In genomic region chr17:81228420-81228819, GRCh38 we compare ENCODE assay signal across 18 cellular contexts. TPM values are rescaled to one million over a fixed set of nuclear protein-coding genes. Genes with fewer than 3 reads are reported as not detected.
DNase-seq lines count a peak whose midpoint lies in the region; ATAC-seq and TF ChIP-seq lines count a peak whose summit lies in the region.
"Had no signal": no experiment of that assay in that cellular context is flagged by ENCODE, and none has a peak within 500 bp of the region (broad histone marks: within the 10 kb centered on the region; RNA-seq: fewer than 3 reads in every experiment).

No MANE protein-coding gene starts in this region.

- H3K4me1 ChIP-seq in naive thymus-derived CD4-positive, alpha-beta T cell (ENCODE audit: control insufficient read depth in 2 of 2, insufficient read depth in 2 of 2, low read length in 2 of 2): peaks cover 3 to 4% of the 10 kb centered on the region in 2 donors

- no peak overlapping the region for H3K27ac Mint-ChIP-seq in naive thymus-derived CD4-positive, alpha-beta T cell
- H3K27ac Mint-ChIP-seq in activated CD4-positive, alpha-beta memory T cell treated with anti-CD3 and anti-CD28 coated beads, Interleukin-2, amount 10 ng/mL, durations not matched to agents 7 days and 5 days: no peak overlapping the region
- H3K27ac Mint-ChIP-seq: activated CD8-positive, alpha-beta T cell treated with anti-CD3 and anti-CD28 coated beads for 36 hours; brain had no signal

- H3K4me3 Mint-ChIP-seq in naive thymus-derived CD4-positive, alpha-beta T cell: no peak overlapping the region
- H3K4me3 Mint-ChIP-seq in activated CD4-positive, alpha-beta memory T cell treated with anti-CD3 and anti-CD28 coated beads, Interleukin-2, amount 10 ng/mL, durations not matched to agents 7 days and 5 days: no peak overlapping the region
- H3K4me3 Mint-ChIP-seq: activated CD8-positive, alpha-beta T cell treated with anti-CD3 and anti-CD28 coated beads for 36 hours had no signal

- no peaks in the 10 kb centered on the region for H3K9me3 Mint-ChIP-seq in naive thymus-derived CD4-positive, alpha-beta T cell
- H3K9me3 Mint-ChIP-seq in activated CD4-positive, alpha-beta memory T cell treated with anti-CD3 and anti-CD28 coated beads, Interleukin-2, amount 10 ng/mL, durations not matched to agents 7 days and 5 days: peaks cover 3% of the 10 kb centered on the region
- H3K9me3 Mint-ChIP-seq: activated CD8-positive, alpha-beta T cell treated with anti-CD3 and anti-CD28 coated beads for 36 hours had no signal

- intact Hi-C loops in naive thymus-derived CD4-positive, alpha-beta T cell (cut with micrococcal nuclease): loop anchor here in 1 of 2 donors (10.0 kb wide), 2 partner anchors 964 to 1084 kb away; partner anchors contain the start of genes EIF4A3 and RNF213

- H3K36me3 Mint-ChIP-seq in naive thymus-derived CD4-positive, alpha-beta T cell: peaks cover 9 to 21% (median 14%) of the 10 kb centered on the region in 5 donors
- H3K36me3 Mint-ChIP-seq in activated CD4-positive, alpha-beta memory T cell treated with anti-CD3 and anti-CD28 coated beads, Interleukin-2, amount 10 ng/mL, durations not matched to agents 7 days and 5 days (ENCODE audit: low read depth): peaks cover 25% of the 10 kb centered on the region

- H3K27me3 Mint-ChIP-seq in naive thymus-derived CD4-positive, alpha-beta T cell: peaks cover 0 to 8% (median 0%) of the 10 kb centered on the region in 5 donors
- peaks cover 3% of the 10 kb centered on the region for H3K27me3 Mint-ChIP-seq in activated CD4-positive, alpha-beta memory T cell treated with anti-CD3 and anti-CD28 coated beads, Interleukin-2, amount 10 ng/mL, durations not matched to agents 7 days and 5 days
- H3K27me3 Mint-ChIP-seq: activated CD8-positive, alpha-beta T cell treated with anti-CD3 and anti-CD28 coated beads for 36 hours; brain had no signal

- DNase-seq in GM12865 (ENCODE audit: low read depth): peak; percentile 63
- DNase-seq in UCSD-AML1 (lab: John Stamatoyannopoulos, UW; ENCODE audit: unreplicated experiment): peak; percentile 45
- no peak for DNase-seq in naive thymus-derived CD4-positive, alpha-beta T cell
- DNase-seq in activated CD4-positive, alpha-beta memory T cell treated with anti-CD3 and anti-CD28 coated beads, Interleukin-2, amount 10 ng/mL, durations not matched to agents 7 days and 5 days: no peak
- DNase-seq in activated gamma-delta T cell (lab: John Stamatoyannopoulos, UW): no peak
- DNase-seq: activated CD8-positive, alpha-beta T cell treated with anti-CD3 and anti-CD28 coated beads for 36 hours; activated naive CD4-positive, alpha-beta T cell; effector CD8-positive, alpha-beta T cell; NCI-H1092; NCI-H226; stimulated activated CD4-positive, alpha-beta T cell treated with anti-CD3 and anti-CD28 coated beads, Interleukin-4, amount 100 ng/mL, for 4 hours; stimulated activated naive CD8-positive, alpha-beta T cell treated with anti-CD3 and anti-CD28 coated beads, Interleukin-15, Interleukin-2, amounts not matched to agents 100 U/mL and 50 U/mL, for 24 hours had no signal

- peaks cover 10 to 28% (median 15%) of the 10 kb centered on the region in 7 donors for H3K4me1 Mint-ChIP-seq in naive thymus-derived CD4-positive, alpha-beta T cell
- peaks cover 15% of the 10 kb centered on the region for H3K4me1 Mint-ChIP-seq in activated CD4-positive, alpha-beta memory T cell treated with anti-CD3 and anti-CD28 coated beads, Interleukin-2, amount 10 ng/mL, durations not matched to agents 7 days and 5 days

- TF ChIP-seq CTCF in GM12865 (IDR thresholded peaks at IDR 0.05; ENCODE audit: insufficient read depth, low read depth, low read length, missing control alignments): no peak

- H3K9me3 ChIP-seq in naive thymus-derived CD4-positive, alpha-beta T cell (ENCODE audit: control insufficient read depth in 2 of 3, low read length in 3 of 3): no peaks in the 10 kb centered on the region

- POLR2A ChIA-PET in naive thymus-derived CD4-positive, alpha-beta T cell (lab: Charles Lee): no interaction called here
- POLR2A ChIA-PET in activated CD4-positive, alpha-beta memory T cell treated with anti-CD3 and anti-CD28 coated beads, Interleukin-2, amount 10 ng/mL, durations not matched to agents 7 days and 5 days (lab: Charles Lee): interaction anchor here (0.7 to 0.9 kb wide), 2 partner anchors 11 to 14 kb away, joined by 3 read pairs; partner anchors contain the start of genes NDUFAF8 and TEPSIN

- ATAC-seq in HG03175 (IDR thresholded peaks at IDR 0.05; ENCODE audit: unreplicated experiment): peak; percentile 63
- ATAC-seq in naive thymus-derived CD4-positive, alpha-beta T cell: peak; percentile 51
- ATAC-seq in GM21528 (IDR thresholded peaks at IDR 0.05; ENCODE audit: low FRiP score, unreplicated experiment): no peak
- ATAC-seq in HG03432 (IDR thresholded peaks at IDR 0.05; ENCODE audit: unreplicated experiment): no peak
- ATAC-seq: activated CD8-positive, alpha-beta T cell treated with anti-CD3 and anti-CD28 coated beads for 36 hours; Panc1; stimulated activated naive CD8-positive, alpha-beta T cell treated with anti-CD3 and anti-CD28 coated beads, Interleukin-15, Interleukin-2, amounts not matched to agents 100 U/mL and 50 U/mL, for 24 hours had no signal

- H3K4me3 ChIP-seq in GM12865 (ENCODE audit: low read depth, low read length): no peak overlapping the region
- no peak overlapping the region for H3K4me3 ChIP-seq in naive thymus-derived CD4-positive, alpha-beta T cell (ENCODE audit: low read length)
- H3K4me3 ChIP-seq: BLaER1 had no signal

- no peak overlapping the region for H3K27ac ChIP-seq in naive thymus-derived CD4-positive, alpha-beta T cell (ENCODE audit: low read depth, low read length)
- H3K27ac ChIP-seq: BLaER1 had no signal

- CTCF ChIA-PET in naive thymus-derived CD4-positive, alpha-beta T cell (lab: Charles Lee): no interaction called here
- CTCF ChIA-PET in activated CD4-positive, alpha-beta memory T cell treated with anti-CD3 and anti-CD28 coated beads, Interleukin-2, amount 10 ng/mL, durations not matched to agents 7 days and 5 days (lab: Charles Lee): no interaction called here

- no peaks in the 10 kb centered on the region for H3K27me3 ChIP-seq in naive thymus-derived CD4-positive, alpha-beta T cell (ENCODE audit: control insufficient read depth in 2 of 2, insufficient read depth in 2 of 2, low read length in 2 of 2)
- H3K27me3 ChIP-seq: BLaER1 had no signal

- H3K36me3 ChIP-seq in naive thymus-derived CD4-positive, alpha-beta T cell (ENCODE audit: control insufficient read depth in 2 of 3, insufficient read depth in 3 of 3, low read length in 3 of 3): peaks cover 0 to 43% (median 4%) of the 10 kb centered on the region in 3 experiments

RNA-seq across cellular contexts. Expression of gene CEP131, which starts 5.7 kb away (rescaled TPM):
- 10 to 100 TPM in 2 of 5 experiments, 1 to 10 TPM in 3; 8.1 to 13.0 (median 10.0) TPM for total RNA-seq in naive thymus-derived CD4-positive, alpha-beta T cell
- polyA plus RNA-seq in naive thymus-derived CD4-positive, alpha-beta T cell: 1 to 10 TPM; 2.7 to 7.6 TPM
- 10 to 100 TPM; 10.1 to 11.6 TPM for total RNA-seq in activated CD4-positive, alpha-beta memory T cell treated with anti-CD3 and anti-CD28 coated beads, Interleukin-2, amount 10 ng/mL, durations not matched to agents 7 days and 5 days

RNA-seq across cellular contexts. Expression of gene TEPSIN, which starts 10.4 kb away (rescaled TPM):
- 100 to 1,000 TPM in 2 of 5 experiments, 10 to 100 TPM in 3; 52.6 to 115 (median 90.0) TPM for total RNA-seq in naive thymus-derived CD4-positive, alpha-beta T cell
- 1 to 10 TPM; 3.2 to 5.3 TPM for polyA plus RNA-seq in naive thymus-derived CD4-positive, alpha-beta T cell
- total RNA-seq in activated CD4-positive, alpha-beta memory T cell treated with anti-CD3 and anti-CD28 coated beads, Interleukin-2, amount 10 ng/mL, durations not matched to agents 7 days and 5 days: 10 to 100 TPM; 55.0 to 55.4 TPM

RNA-seq across cellular contexts. Expression of gene NDUFAF8, which starts 10.7 kb away (rescaled TPM):
- 10 to 100 TPM; 34.2 to 45.6 (median 43.5) TPM for total RNA-seq in naive thymus-derived CD4-positive, alpha-beta T cell
- polyA plus RNA-seq in naive thymus-derived CD4-positive, alpha-beta T cell: 10 to 100 TPM; 60.4 to 85.9 TPM
- total RNA-seq in activated CD4-positive, alpha-beta memory T cell treated with anti-CD3 and anti-CD28 coated beads, Interleukin-2, amount 10 ng/mL, durations not matched to agents 7 days and 5 days: 10 to 100 TPM; 27.8 to 33.5 TPM

Comparison
In these comparisons a context has a peak if more than half of its experiments do, and no peak if none do; other contexts are left out.
1. DNase-seq: peak in GM12865 (single experiment) and UCSD-AML1 (single experiment); none in naive thymus-derived CD4-positive, alpha-beta T cell (0 of 9), activated CD4-positive, alpha-beta memory T cell treated with anti-CD3 and anti-CD28 coated beads, Interleukin-2, amount 10 ng/mL, durations not matched to agents 7 days and 5 days (single experiment) and activated gamma-delta T cell (single experiment).
2. ATAC-seq: peak in HG03175 (single experiment) and naive thymus-derived CD4-positive, alpha-beta T cell (single experiment); none in GM21528 (single experiment) and HG03432 (single experiment).